In the genomic region with DNA sequence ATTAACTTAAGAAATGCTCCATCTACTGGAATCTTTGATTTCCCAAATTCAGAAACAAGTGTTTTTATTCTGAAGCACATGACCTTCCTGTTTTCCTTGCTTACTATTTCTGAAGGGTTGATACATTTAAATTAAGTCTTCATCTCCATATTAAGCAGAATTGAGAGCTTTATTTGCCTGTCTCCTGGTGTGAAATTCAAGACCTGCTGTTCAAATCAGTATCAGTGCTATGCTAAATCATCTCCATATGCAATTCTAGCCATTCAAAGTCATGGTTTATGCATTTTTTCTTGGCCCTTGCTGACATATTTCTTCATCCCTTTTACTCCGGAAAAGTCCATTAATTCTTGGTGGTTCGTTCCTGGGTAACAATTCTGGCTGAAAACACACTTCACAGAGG, we compare ENCODE assay signal across 30 cellular contexts.
"Had no signal": no experiment of that assay in that cellular context is flagged by ENCODE, and none has a peak within 500 bp of the region (broad histone marks: within the 10 kb centered on the region; RNA-seq: fewer than 3 reads in every experiment).

No MANE protein-coding gene starts in this region.

- H3K9me3 Mint-ChIP-seq: mesothelial cell of epicardium; naive B cell; natural killer cell; nephron progenitor cell; neural progenitor cell; stimulated activated naive B cell treated with anti-CD40 and anti-IgM and Interleukin-4, amounts not matched to agents 10 μg/mL and 1 μg/mL and 100 μg/mL, for 72 hours had no signal

- ATAC-seq: natural killer cell; pancreas; right cardiac atrium; sciatic nerve; stimulated activated naive B cell treated with anti-CD40 and anti-IgM and Interleukin-4, amounts not matched to agents 10 μg/mL and 1 μg/mL and 100 μg/mL, for 72 hours; stimulated activated naive CD8-positive, alpha-beta T cell treated with anti-CD3 and anti-CD28 coated beads, Interleukin-15, Interleukin-2, amounts not matched to agents 100 U/mL and 50 U/mL, for 24 hours had no signal

- H3K27ac ChIP-seq: left ventricle myocardium inferior, neural progenitor cell, pancreas, prostate gland, skin epidermis, stomach, testis, thyroid gland, transverse colon, upper lobe of left lung, vagina had no signal

- H3K27me3 ChIP-seq: neural progenitor cell, pancreas, stomach, testis, thyroid gland, transverse colon, upper lobe of left lung, vagina had no signal

- H3K4me1 Mint-ChIP-seq: naive B cell; neural progenitor cell; stimulated activated naive B cell treated with anti-CD40 and anti-IgM and Interleukin-4, amounts not matched to agents 10 μg/mL and 1 μg/mL and 100 μg/mL, for 72 hours had no signal

- DNase-seq: hypothalamus; islet precursor cell; left ventricle myocardium inferior; mesendoderm; naive B cell; natural killer cell; nephron progenitor cell; nucleus accumbens; pancreas; posterior cingulate gyrus; retina; right cardiac atrium; stimulated activated CD4-positive, alpha-beta T cell treated with anti-CD3 and anti-CD28 coated beads, Interleukin-12 subunit alpha, Interleukin-12 subunit beta, amount 100 ng/mL, for 4 hours; stimulated activated CD4-positive, alpha-beta T cell treated with anti-CD3 and anti-CD28 coated beads, Interleukin-15, amount 100 ng/mL, for 24 hours; stimulated activated CD4-positive, alpha-beta T cell treated with anti-CD3 and anti-CD28 coated beads, Interleukin-2, amount 100 ng/mL, for 24 hours; stimulated activated CD4-positive, alpha-beta T cell treated with anti-CD3 and anti-CD28 coated beads, Interleukin-4, amount 100 ng/mL, for 1 hour; stimulated activated naive B cell treated with anti-CD40 and anti-IgM and Interleukin-4, amounts not matched to agents 10 μg/mL and 1 μg/mL and 100 μg/mL, for 72 hours; stimulated activated naive CD8-positive, alpha-beta T cell treated with anti-CD3 and anti-CD28 coated beads, Interleukin-15, Interleukin-2, amounts not matched to agents 100 U/mL and 50 U/mL, for 24 hours; stomach; testis; thyroid gland; transverse colon; upper lobe of left lung had no signal

- H3K36me3 ChIP-seq: left ventricle myocardium inferior, neural progenitor cell, pancreas, prostate gland, stomach, thyroid gland, transverse colon, upper lobe of left lung, vagina had no signal

- H3K4me3 ChIP-seq: left ventricle myocardium inferior, lung, neural progenitor cell, pancreas, prostate gland, skin epidermis, stomach, testis, thyroid gland, transverse colon, upper lobe of left lung, vagina had no signal

- H3K9ac ChIP-seq: neural progenitor cell had no signal

- H3K9me3 ChIP-seq: left ventricle myocardium inferior, pancreas, prostate gland, stomach, testis, thyroid gland, transverse colon, upper lobe of left lung, vagina had no signal

- H3K36me3 Mint-ChIP-seq: mesothelial cell of epicardium; naive B cell; neural progenitor cell; stimulated activated naive B cell treated with anti-CD40 and anti-IgM and Interleukin-4, amounts not matched to agents 10 μg/mL and 1 μg/mL and 100 μg/mL, for 72 hours had no signal

- H3K27ac Mint-ChIP-seq: mesothelial cell of epicardium; naive B cell; nephron progenitor cell; neural progenitor cell; stimulated activated naive B cell treated with anti-CD40 and anti-IgM and Interleukin-4, amounts not matched to agents 10 μg/mL and 1 μg/mL and 100 μg/mL, for 72 hours had no signal

- H3K4me3 Mint-ChIP-seq: mesothelial cell of epicardium; naive B cell; natural killer cell; nephron progenitor cell; neural progenitor cell; stimulated activated naive B cell treated with anti-CD40 and anti-IgM and Interleukin-4, amounts not matched to agents 10 μg/mL and 1 μg/mL and 100 μg/mL, for 72 hours had no signal

- H3K4me1 ChIP-seq: pancreas, prostate gland, stomach, thyroid gland, transverse colon, upper lobe of left lung had no signal
